ENCODE assay signal across 10 cellular contexts in genomic region chr6:33431880-33432541, GRCh38. TPM values are rescaled to one million over a fixed set of nuclear protein-coding genes. Genes with fewer than 3 reads are reported as not detected.
A peak's percentile ranks its signal among the peaks of the same experiment; 100 is the strongest.
DNase-seq lines count a peak whose midpoint lies in the region; ATAC-seq and TF ChIP-seq lines count a peak whose summit lies in the region.
"Had no signal": no experiment of that assay in that cellular context is flagged by ENCODE, and none has a peak within 500 bp of the region (broad histone marks: within the 10 kb centered on the region; RNA-seq: fewer than 3 reads in every experiment).

No MANE protein-coding gene starts in this region.

- H3K36me3 ChIP-seq in NT2/D1 (ENCODE audit: insufficient read depth, insufficient read length, low read length), result peaks cover 20% of the 10 kb centered on the region

- peaks cover 35% of the 10 kb centered on the region for H3K36me3 Mint-ChIP-seq in activated CD4-positive, alpha-beta T cell treated with anti-CD3 and anti-CD28 coated beads, Interleukin-2, amount 10 ng/mL, durations not matched to agents 24 days and 14 days (ENCODE audit: low read depth)
- no peaks in the 10 kb centered on the region for H3K36me3 Mint-ChIP-seq in glutamatergic neuron (ENCODE audit: unreplicated experiment)
- H3K36me3 Mint-ChIP-seq in stimulated activated memory B cell treated with anti-CD40 and anti-IgM and Interleukin-4, amounts not matched to agents 10 μg/mL and 1 μg/mL and 100 μg/mL, for 72 hours, result peaks cover 18% of the 10 kb centered on the region

- no peaks in the 10 kb centered on the region for H3K27me3 Mint-ChIP-seq in activated CD4-positive, alpha-beta T cell treated with anti-CD3 and anti-CD28 coated beads, Interleukin-2, amount 10 ng/mL, durations not matched to agents 24 days and 14 days
- peaks cover 5% of the 10 kb centered on the region for H3K27me3 Mint-ChIP-seq in glutamatergic neuron (ENCODE audit: unreplicated experiment)
- no peaks in the 10 kb centered on the region for H3K27me3 Mint-ChIP-seq in stimulated activated memory B cell treated with anti-CD40 and anti-IgM and Interleukin-4, amounts not matched to agents 10 μg/mL and 1 μg/mL and 100 μg/mL, for 72 hours

- no peaks in the 10 kb centered on the region for H3K9me3 Mint-ChIP-seq in activated CD4-positive, alpha-beta T cell treated with anti-CD3 and anti-CD28 coated beads, Interleukin-2, amount 10 ng/mL, durations not matched to agents 24 days and 14 days
- peaks cover 9% of the 10 kb centered on the region for H3K9me3 Mint-ChIP-seq in glutamatergic neuron (ENCODE audit: unreplicated experiment)
- H3K9me3 Mint-ChIP-seq in stimulated activated memory B cell treated with anti-CD40 and anti-IgM and Interleukin-4, amounts not matched to agents 10 μg/mL and 1 μg/mL and 100 μg/mL, for 72 hours, result no peaks in the 10 kb centered on the region

- no peaks in the 10 kb centered on the region for H3K27me3 ChIP-seq in NT2/D1 (ENCODE audit: insufficient read depth, insufficient read length)
- H3K27me3 ChIP-seq: tibial artery had no signal

- H3K4me3 Mint-ChIP-seq in activated CD4-positive, alpha-beta T cell treated with anti-CD3 and anti-CD28 coated beads, Interleukin-2, amount 10 ng/mL, durations not matched to agents 24 days and 14 days, result peak overlapping the region; percentile 37
- peak overlapping the region; percentile 45 for H3K4me3 Mint-ChIP-seq in glutamatergic neuron (ENCODE audit: unreplicated experiment)
- peak overlapping the region; percentile 76 for H3K4me3 Mint-ChIP-seq in stimulated activated memory B cell treated with anti-CD40 and anti-IgM and Interleukin-4, amounts not matched to agents 10 μg/mL and 1 μg/mL and 100 μg/mL, for 72 hours

- peaks cover 51% of the 10 kb centered on the region for H3K4me1 Mint-ChIP-seq in activated CD4-positive, alpha-beta T cell treated with anti-CD3 and anti-CD28 coated beads, Interleukin-2, amount 10 ng/mL, durations not matched to agents 24 days and 14 days
- peaks cover 49% of the 10 kb centered on the region for H3K4me1 Mint-ChIP-seq in glutamatergic neuron (ENCODE audit: low read depth, unreplicated experiment)
- peaks cover 66% of the 10 kb centered on the region for H3K4me1 Mint-ChIP-seq in stimulated activated memory B cell treated with anti-CD40 and anti-IgM and Interleukin-4, amounts not matched to agents 10 μg/mL and 1 μg/mL and 100 μg/mL, for 72 hours

- H3K4me1 ChIP-seq in NT2/D1 (ENCODE audit: insufficient read depth, insufficient read length), result peaks cover 21% of the 10 kb centered on the region

- intact Hi-C loops in activated CD4-positive, alpha-beta T cell treated with anti-CD3 and anti-CD28 coated beads, Interleukin-2, amount 10 ng/mL, durations not matched to agents 24 days and 14 days (cut with micrococcal nuclease), result no loop called here

- no peak for DNase-seq in activated CD4-positive, alpha-beta T cell treated with anti-CD3 and anti-CD28 coated beads, Interleukin-2, amount 10 ng/mL, durations not matched to agents 24 days and 14 days
- DNase-seq in activated CD4-positive, alpha-beta T cell treated with anti-CD3 and anti-CD28 coated beads for 4 hours, result no peak
- DNase-seq in NT2/D1 (ENCODE audit: low read depth, low spot score) (no peak), glutamatergic neuron (no peak), amygdala (lab: John Stamatoyannopoulos, UW) (no peak), middle frontal gyrus (ENCODE audit: extremely low spot score, low spot score) (no peak)
- DNase-seq: NCI-H2171 had no signal

- peak overlapping the region; percentile 73 for H3K9ac ChIP-seq in NT2/D1 (ENCODE audit: insufficient read length, low read depth)

- no peak for TF ChIP-seq CTCF in glutamatergic neuron (IDR thresholded peaks at IDR 0.05; ENCODE audit: partially characterized antibody, unreplicated experiment)

- peak; percentile 29 for ATAC-seq in stimulated activated memory B cell treated with anti-CD40 and anti-IgM and Interleukin-4, amounts not matched to agents 10 μg/mL and 1 μg/mL and 100 μg/mL, for 72 hours
- no peak for ATAC-seq in HG02678 (IDR thresholded peaks at IDR 0.05; ENCODE audit: unreplicated experiment)

- no peaks in the 10 kb centered on the region for H3K9me3 ChIP-seq in NT2/D1 (ENCODE audit: insufficient read depth, low read length)
- H3K9me3 ChIP-seq: tibial artery had no signal

- H3K27ac Mint-ChIP-seq in activated CD4-positive, alpha-beta T cell treated with anti-CD3 and anti-CD28 coated beads, Interleukin-2, amount 10 ng/mL, durations not matched to agents 24 days and 14 days, result no peak overlapping the region
- H3K27ac Mint-ChIP-seq in glutamatergic neuron (ENCODE audit: unreplicated experiment), result no peak overlapping the region
- peak overlapping the region; percentile 82 for H3K27ac Mint-ChIP-seq in stimulated activated memory B cell treated with anti-CD40 and anti-IgM and Interleukin-4, amounts not matched to agents 10 μg/mL and 1 μg/mL and 100 μg/mL, for 72 hours

- peak overlapping the region; percentile 39 for H3K4me3 ChIP-seq in NT2/D1 (ENCODE audit: insufficient read length, low read depth)
- H3K4me3 ChIP-seq: tibial artery had no signal

RNA-seq across cellular contexts. Expression of gene SYNGAP1, which starts 12.1 kb away (rescaled TPM):
- total RNA-seq in activated CD4-positive, alpha-beta T cell treated with anti-CD3 and anti-CD28 coated beads, Interleukin-2, amount 10 ng/mL, durations not matched to agents 24 days and 14 days, result 41.5 and 44.6 TPM in 2 replicates
- total RNA-seq in glutamatergic neuron (ENCODE audit: unreplicated experiment), result 75.1 TPM

RNA-seq across cellular contexts. Expression of gene CUTA, which starts 14.1 kb away (rescaled TPM):
- 120 and 124 TPM in 2 replicates for total RNA-seq in activated CD4-positive, alpha-beta T cell treated with anti-CD3 and anti-CD28 coated beads, Interleukin-2, amount 10 ng/mL, durations not matched to agents 24 days and 14 days
- total RNA-seq in glutamatergic neuron (ENCODE audit: unreplicated experiment), result 384 TPM

RNA-seq across cellular contexts. Expression of gene PHF1, which starts 21.2 kb away (rescaled TPM):
- 29.5 and 33.6 TPM in 2 replicates for total RNA-seq in activated CD4-positive, alpha-beta T cell treated with anti-CD3 and anti-CD28 coated beads, Interleukin-2, amount 10 ng/mL, durations not matched to agents 24 days and 14 days
- total RNA-seq in glutamatergic neuron (ENCODE audit: unreplicated experiment), result 73.5 TPM

RNA-seq across cellular contexts. Expression of gene ZBTB9, which starts 22.4 kb away (rescaled TPM):
- 14.2 and 14.5 TPM in 2 replicates for total RNA-seq in activated CD4-positive, alpha-beta T cell treated with anti-CD3 and anti-CD28 coated beads, Interleukin-2, amount 10 ng/mL, durations not matched to agents 24 days and 14 days
- total RNA-seq in glutamatergic neuron (ENCODE audit: unreplicated experiment), result 9.6 TPM

RNA-seq across cellular contexts. Expression of gene KIFC1, which starts 40.4 kb away (rescaled TPM):
- total RNA-seq in activated CD4-positive, alpha-beta T cell treated with anti-CD3 and anti-CD28 coated beads, Interleukin-2, amount 10 ng/mL, durations not matched to agents 24 days and 14 days, result 64.9 and 66.5 TPM in 2 replicates
- 14.8 TPM for total RNA-seq in glutamatergic neuron (ENCODE audit: unreplicated experiment)
